ENCODE assay signal across 26 cellular contexts in genomic region chr3:58104712-58105111, GRCh38.
A peak's percentile ranks its signal among the peaks of the same experiment; 100 is the strongest.
DNase-seq lines count a peak whose midpoint lies in the region; TF ChIP-seq lines count a peak whose summit lies in the region.
"Had no signal": no experiment of that assay in that cellular context is flagged by ENCODE, and none has a peak within 500 bp of the region (broad histone marks: within the 10 kb centered on the region; RNA-seq: fewer than 3 reads in every experiment).

No MANE protein-coding gene starts in this region.

- no peak overlapping the region for H3K4me2 ChIP-seq in trophoblast cell (ENCODE audit: low read length)

- no peak overlapping the region for H4K8ac ChIP-seq in trophoblast cell (ENCODE audit: low read depth, low read length)

- TF ChIP-seq CTCF in esophagus squamous epithelium (IDR thresholded peaks at IDR 0.05) (no peak), transverse colon (IDR thresholded peaks at IDR 0.05) (no peak)

- no peaks in the 10 kb centered on the region for H3K79me2 ChIP-seq in trophoblast cell (ENCODE audit: control insufficient read depth, insufficient read depth, low read length, poor library complexity)

- no peak overlapping the region for H3K4ac ChIP-seq in trophoblast cell (ENCODE audit: low read depth, low read length)

- H4K91ac ChIP-seq in trophoblast cell (ENCODE audit: low read depth, low read length): no peak overlapping the region

- H3K4me3 ChIP-seq in esophagus squamous epithelium (no peak overlapping the region), trophoblast cell (ENCODE audit: low read depth, low read length) (no peak overlapping the region), transverse colon (no peak overlapping the region)
- H3K4me3 ChIP-seq: colonic mucosa, spleen had no signal

- TF ChIP-seq POLR2A in esophagus squamous epithelium (IDR thresholded peaks at IDR 0.05) (no peak), transverse colon (IDR thresholded peaks at IDR 0.05) (no peak)

- no peak for TF ChIP-seq EP300 in transverse colon (IDR thresholded peaks at IDR 0.05; ENCODE audit: low read depth)

- WGBS in esophagus squamous epithelium, 2 donors: 87 to 95% methylated on average over 2 of the region's 2 CpGs
- no CpG with 5 or more reads among the region's 2 CpGs for WGBS in trophoblast cell (ENCODE audit: extremely low coverage, insufficient coverage, insufficient read length)
- 93% methylated on average over 2 of the region's 2 CpGs; no CpG with 5 or more reads in 1 of the 2 donors for WGBS in transverse colon (ENCODE audit: low coverage in 1 of 2), 2 donors

- H2AK5ac ChIP-seq in trophoblast cell (ENCODE audit: low read length): no peak overlapping the region

- in situ Hi-C loops in transverse colon (cut with MboI; ENCODE audit: low pct_ligation_motif_present in 1 of 4, low pct_unique_long_range_greater_than_20kb in 1 of 4, low sequenced_read_pairs in 3 of 4): no loop called here

- intact Hi-C loops in esophagus squamous epithelium (cut with DNase I): no loop called here
- intact Hi-C loops in transverse colon (cut with DNase I; ENCODE audit: low total_unique reads): no loop called here

- no peak overlapping the region for H2BK5ac ChIP-seq in trophoblast cell (ENCODE audit: low read depth, low read length, poor library complexity)

- no peak overlapping the region for H3K23ac ChIP-seq in trophoblast cell (ENCODE audit: low read length)

- no peak overlapping the region for H2AFZ ChIP-seq in trophoblast cell (ENCODE audit: insufficient read depth, low read length, poor library complexity)

- no peak overlapping the region for H3K18ac ChIP-seq in trophoblast cell (ENCODE audit: low read length)

- no peaks in the 10 kb centered on the region for H3K9me3 ChIP-seq in esophagus squamous epithelium
- H3K9me3 ChIP-seq in trophoblast cell (ENCODE audit: insufficient read depth, low read depth, low read length): peaks cover 2% of the 10 kb centered on the region
- no peaks in the 10 kb centered on the region for H3K9me3 ChIP-seq in transverse colon
- H3K9me3 ChIP-seq: colonic mucosa, spleen had no signal

- no peak overlapping the region for H3K14ac ChIP-seq in trophoblast cell (ENCODE audit: low read length)

- no peak overlapping the region for H4K12ac ChIP-seq in trophoblast cell (ENCODE audit: low read depth, low read length)

- no peak overlapping the region for H2BK120ac ChIP-seq in trophoblast cell (ENCODE audit: insufficient read depth, low read length, poor library complexity)

- peaks cover 4 to 91% (median 18%) of the 10 kb centered on the region in 3 donors for H3K36me3 ChIP-seq in esophagus squamous epithelium
- H3K36me3 ChIP-seq in trophoblast cell (ENCODE audit: control insufficient read depth in 1 of 2, insufficient read depth in 2 of 2, low read length in 2 of 2): peaks cover 44 to 64% of the 10 kb centered on the region in 2 experiments
- H3K36me3 ChIP-seq in transverse colon: peaks cover 0 to 47% (median 20%) of the 10 kb centered on the region in 4 donors

- H3K27me3 ChIP-seq in esophagus squamous epithelium (no peaks in the 10 kb centered on the region), trophoblast cell (ENCODE audit: insufficient read depth, low read length) (no peaks in the 10 kb centered on the region), transverse colon (no peaks in the 10 kb centered on the region)
- H3K27me3 ChIP-seq: colonic mucosa, spleen had no signal

- H3K79me1 ChIP-seq in trophoblast cell (ENCODE audit: low read length): peaks cover 2% of the 10 kb centered on the region

- H3K27ac ChIP-seq in esophagus squamous epithelium: peak overlapping the region; percentile 8 to 86 (median 80)
- no peak overlapping the region for H3K27ac ChIP-seq in trophoblast cell (ENCODE audit: low read depth, low read length)
- peak overlapping the region in 3 of 4 donors; percentile 62 to 71 (median 65) for H3K27ac ChIP-seq in transverse colon
- H3K27ac ChIP-seq: 22Rv1, colonic mucosa, spleen had no signal

- H3K9ac ChIP-seq in trophoblast cell (ENCODE audit: low read length): no peak overlapping the region

- peak; percentile 5 for DNase-seq in NCI-H2171 treated with DMSO at 0.1 percent for 48 hours (lab: John Stamatoyannopoulos, UW)
- no peak for DNase-seq in NCI-H2171 (lab: John Stamatoyannopoulos, UW)
- no peak for DNase-seq in esophagus squamous epithelium (lab: John Stamatoyannopoulos, UW)
- peak; percentile 68 to 77 for DNase-seq in trophoblast cell
- no peak for DNase-seq in transverse colon
- no peak for DNase-seq in NCI-H2227 treated with DMSO at 0.1 percent for 48 hours (lab: John Stamatoyannopoulos, UW)
- DNase-seq in stimulated activated CD4-positive, alpha-beta T cell treated with anti-CD3 and anti-CD28 coated beads, Interleukin-15, amount 100 ng/mL, for 24 hours: no peak
- no peak for DNase-seq in NK-92 treated with Interleukin-12 subunit alpha and Interleukin-12 subunit beta, amount 100 ng/mL, for 24 hours (lab: John Stamatoyannopoulos, UW)
- DNase-seq: activated CD4-positive, alpha-beta T cell treated with anti-CD3 and anti-CD28 coated beads for 48 hours; activated naive CD4-positive, alpha-beta T cell; activated T-cell treated with anti-CD3 and anti-CD28 coated beads, Interleukin-2, amount 50 U/mL, for 24 hours; colonic mucosa; effector CD8-positive, alpha-beta T cell; erythroblast; HFFc6; Kasumi-1; left colon; MV-4-11; naive thymus-derived CD4-positive, alpha-beta T cell; NCI-H510A; occipital lobe; retina; SHP77; spleen; stimulated activated CD4-positive, alpha-beta T cell treated with anti-CD3 and anti-CD28 coated beads, Interleukin-2, amount 100 ng/mL, for 48 hours had no signal

- no peak overlapping the region for H2BK12ac ChIP-seq in trophoblast cell (ENCODE audit: low read length)

- H3K4me1 ChIP-seq in esophagus squamous epithelium (peaks cover 13 to 46% (median 22%) of the 10 kb centered on the region in 3 donors), trophoblast cell (ENCODE audit: control insufficient read depth in 1 of 2, insufficient read depth in 2 of 2, low read length in 2 of 2) (peaks cover 2 to 3% of the 10 kb centered on the region in 2 experiments), transverse colon (peaks cover 0 to 23% (median 15%) of the 10 kb centered on the region in 4 donors)
- H3K4me1 ChIP-seq: colonic mucosa had no signal

Comparison
In these comparisons a context has a peak if more than half of its experiments do, and no peak if none do; other contexts are left out.
1. DNase-seq: peak in NCI-H2171 treated with DMSO at 0.1 percent for 48 hours (single experiment) and trophoblast cell (2 of 2); none in NCI-H2171 (single experiment), esophagus squamous epithelium (single experiment), transverse colon (single experiment), NCI-H2227 treated with DMSO at 0.1 percent for 48 hours (single experiment), stimulated activated CD4-positive, alpha-beta T cell treated with anti-CD3 and anti-CD28 coated beads, Interleukin-15, amount 100 ng/mL, for 24 hours (single experiment) and NK-92 treated with Interleukin-12 subunit alpha and Interleukin-12 subunit beta, amount 100 ng/mL, for 24 hours (single experiment).